Comparison of ENCODE assay signal across 1 cellular context in genomic region chr10:24432478-24433416, GRCh38.
TF ChIP-seq lines count a peak whose summit lies in the region.

No MANE protein-coding gene starts in this region.

TF ChIP-seq in SK-N-SH treated with all-trans-retinoic acid at 6 μM for 48 hours, 23 proteins besides CTCF, POLR2A, EP300 and RAD21 (continued from another document):
- TF ChIP-seq TCF4 (CRISPR knock-in tag; IDR thresholded peaks at IDR 0.05; ENCODE audit: borderline replicate concordance), result no peak
- TF ChIP-seq PPARA (CRISPR knock-in tag; IDR thresholded peaks at IDR 0.05; ENCODE audit: borderline replicate concordance), result no peak
- no peak for TF ChIP-seq ESRRG (CRISPR knock-in tag; IDR thresholded peaks at IDR 0.05)
- no peak for TF ChIP-seq ZNF8 (CRISPR knock-in tag; IDR thresholded peaks at IDR 0.05)
- TF ChIP-seq ISL1 (CRISPR knock-in tag; IDR thresholded peaks at IDR 0.05), result no peak
